In the genomic region with DNA sequence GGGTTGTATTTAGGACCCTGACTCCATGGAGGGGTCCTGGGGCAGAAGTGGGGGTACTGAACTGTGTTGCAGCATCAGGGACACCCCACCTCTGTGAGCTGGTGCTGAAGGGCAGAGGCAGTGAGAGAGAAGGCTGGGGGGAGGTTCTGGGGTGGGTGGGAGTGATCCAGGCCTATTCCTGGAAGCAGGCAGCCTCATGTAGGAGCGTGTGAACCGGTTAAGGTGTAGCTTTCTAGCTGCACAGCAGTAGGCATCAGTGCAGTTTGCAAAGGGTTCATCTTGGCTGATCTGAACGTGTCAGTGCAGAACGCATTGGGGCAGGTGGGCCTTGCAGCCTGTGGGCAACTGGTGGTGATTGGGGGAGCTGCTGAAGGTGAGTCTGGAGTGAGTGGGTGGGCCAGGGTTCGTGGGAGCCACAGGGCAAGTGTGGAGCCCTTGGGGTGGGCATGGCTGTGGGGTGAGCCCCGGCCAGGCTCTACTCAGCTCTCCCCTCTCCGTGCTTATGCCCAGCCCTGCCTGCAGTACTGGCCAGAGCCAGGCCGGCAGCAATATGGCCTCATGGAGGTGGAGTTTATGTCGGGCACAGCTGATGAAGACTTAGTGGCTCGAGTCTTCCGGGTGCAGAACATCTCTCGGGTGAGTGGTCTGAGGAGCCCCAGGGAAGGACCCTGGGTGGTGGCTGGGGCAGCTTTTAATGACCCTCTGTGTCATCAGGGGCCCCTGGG, we compare ENCODE assay signal across 13 cellular contexts.
"Had no signal": no experiment of that assay in that cellular context is flagged by ENCODE, and none has a peak within 500 bp of the region (broad histone marks: within the 10 kb centered on the region; RNA-seq: fewer than 3 reads in every experiment).

No MANE protein-coding gene starts in this region.

- ATAC-seq: naive thymus-derived CD8-positive, alpha-beta T cell had no signal

- DNase-seq: activated CD4-positive, alpha-beta T cell treated with anti-CD3 and anti-CD28 coated beads, Interleukin-2, amount 50 U/mL, for 4 hours; activated naive CD8-positive, alpha-beta T cell treated with anti-CD3 and anti-CD28 coated beads for 36 hours; amniotic stem cell; dermis blood vessel endothelial cell; effector memory CD4-positive, alpha-beta T cell; mesendoderm; naive thymus-derived CD8-positive, alpha-beta T cell; retina; stimulated activated CD4-positive, alpha-beta T cell treated with anti-CD3 and anti-CD28 coated beads, Interleukin-12 subunit alpha, Interleukin-12 subunit beta, amount 100 ng/mL, for 4 hours; stimulated activated CD4-positive, alpha-beta T cell treated with anti-CD3 and anti-CD28 coated beads, Interleukin-1b, Interleukin-23, amount 100 ng/mL, for 48 hours; stimulated activated CD8-positive, alpha-beta memory T cell treated with anti-CD3 and anti-CD28 coated beads, Interleukin-4, amount 100 ng/mL, for 48 hours; stimulated activated naive CD4-positive, alpha-beta T cell; WERI-Rb-1 had no signal
